8 cellular contexts compared by ENCODE assay signal in genomic region chr1:110035236-110035752, GRCh38. TPM values are rescaled to one million over a fixed set of nuclear protein-coding genes. Genes with fewer than 3 reads are reported as not detected.
A peak's percentile ranks its signal among the peaks of the same experiment; 100 is the strongest.
DNase-seq lines count a peak whose midpoint lies in the region; TF ChIP-seq lines count a peak whose summit lies in the region.

No MANE protein-coding gene starts in this region.

- peak overlapping the region; percentile 97 for H3K27ac ChIP-seq in CD4-positive, alpha-beta memory T cell (ENCODE audit: low read depth, low read length)

- H3K4me1 ChIP-seq in CD4-positive, alpha-beta memory T cell (ENCODE audit: insufficient read depth, low read length): peaks cover 37% of the 10 kb centered on the region

- peaks cover 34 to 60% (median 45%) of the 10 kb centered on the region in 4 donors for H3K4me1 Mint-ChIP-seq in CD4-positive, alpha-beta memory T cell

- no peak for DNase-seq in CD4-positive, alpha-beta memory T cell
- DNase-seq in HCEC 1CT (peak; percentile 29), SW480 (ENCODE audit: low spot score) (peak; percentile 15), foreskin fibroblast (peak in 1 of 2 donors; percentile 63), retinal pigment epithelial cell (ENCODE audit: low read depth) (no peak), HuH-7 (ENCODE audit: low spot score) (no peak), glomerular visceral epithelial cell (ENCODE audit: extremely low spot score) (no peak), SHP77 (lab: John Stamatoyannopoulos, UW) (no peak)

- peak overlapping the region; percentile 89 to 97 (median 92) for H3K4me3 Mint-ChIP-seq in CD4-positive, alpha-beta memory T cell

- H3K36me3 ChIP-seq in CD4-positive, alpha-beta memory T cell (ENCODE audit: insufficient read depth, low read length): peaks cover 27% of the 10 kb centered on the region

- H3K9me3 Mint-ChIP-seq in CD4-positive, alpha-beta memory T cell: peaks cover 0 to 6% (median 0%) of the 10 kb centered on the region in 8 donors

- POLR2A ChIA-PET in CD4-positive, alpha-beta memory T cell (lab: Charles Lee; ENCODE audit: partially characterized antibody): interaction anchor here (0.7 to 2.7 kb wide), 20 partner anchors 8 to 821 kb away, joined by 3 to 33 read pairs (median 4); partner anchors contain the start of genes ATXN7L2, CYB561D1, GNAI3 and KCNC4

- H3K4me3 ChIP-seq in CD4-positive, alpha-beta memory T cell (ENCODE audit: low read length in 2 of 2): peak overlapping the region; percentile 74 to 80
- H3K4me3 ChIP-seq in foreskin fibroblast (ENCODE audit: low read depth in 1 of 2, low read length in 2 of 2): peak overlapping the region; percentile 86 to 88
- peak overlapping the region; percentile 77 for H3K4me3 ChIP-seq in retinal pigment epithelial cell (ENCODE audit: low read length)

- H3K27ac Mint-ChIP-seq in CD4-positive, alpha-beta memory T cell: peak overlapping the region; percentile 74 to 92 (median 85)

- H3K36me3 Mint-ChIP-seq in CD4-positive, alpha-beta memory T cell: peaks cover 17 to 42% of the 10 kb centered on the region in 2 donors

- H3K27me3 Mint-ChIP-seq in CD4-positive, alpha-beta memory T cell: no peaks in the 10 kb centered on the region

- no peaks in the 10 kb centered on the region for H3K27me3 ChIP-seq in CD4-positive, alpha-beta memory T cell (ENCODE audit: insufficient read depth, low read length)

- intact Hi-C loops in CD4-positive, alpha-beta memory T cell (cut with micrococcal nuclease): loop anchor here (2.0 kb wide), 1 partner anchor 840 kb away; no protein-coding TSS in a partner anchor

- CTCF ChIA-PET in CD4-positive, alpha-beta memory T cell (lab: Charles Lee; ENCODE audit: partially characterized antibody): interaction anchor here (1.3 to 9.3 kb wide), 4 partner anchors 20 to 304 kb away, joined by 4 to 120 read pairs (median 10); partner anchors contain the start of genes AHCYL1 and RBM15

- TF ChIP-seq CTCF in foreskin fibroblast (IDR thresholded peaks at IDR 0.05; ENCODE audit: low read depth, low read length) (no peak), retinal pigment epithelial cell (conservative IDR thresholded peaks at IDR 0.05; ENCODE audit: low read depth, low read length) (no peak)

- H3K9me3 ChIP-seq in CD4-positive, alpha-beta memory T cell (ENCODE audit: control insufficient read depth in 1 of 2, low read length in 2 of 2): no peaks in the 10 kb centered on the region

RNA-seq across cellular contexts. Expression of gene STRIP1, which starts 0.9 kb away (rescaled TPM):
- total RNA-seq in CD4-positive, alpha-beta memory T cell: 10 to 100 TPM; 73.3 TPM
- 10 to 100 TPM; 16.5 to 30.2 TPM for polyA plus RNA-seq in CD4-positive, alpha-beta memory T cell

RNA-seq across cellular contexts. Expression of gene ALX3, which starts 35.2 kb away (rescaled TPM):
- total RNA-seq in CD4-positive, alpha-beta memory T cell: not detected
- polyA plus RNA-seq in CD4-positive, alpha-beta memory T cell: not detected

RNA-seq across cellular contexts. Expression of gene AHCYL1, which starts 50.7 kb away (rescaled TPM):
- total RNA-seq in CD4-positive, alpha-beta memory T cell: 10 to 100 TPM; 44.2 to 45.1 TPM
- 10 to 100 TPM; 41.7 to 54.9 TPM for polyA plus RNA-seq in CD4-positive, alpha-beta memory T cell

Comparison
In these comparisons a context has a peak if more than half of its experiments do, and no peak if none do; other contexts are left out.
1. DNase-seq: peak in HCEC 1CT (single experiment) and SW480 (single experiment); none in CD4-positive, alpha-beta memory T cell (0 of 5), retinal pigment epithelial cell (single experiment), HuH-7 (single experiment), glomerular visceral epithelial cell (single experiment) and SHP77 (0 of 2).
2. Peak in every context shown above with its lines, with median percentiles within 50 percentile points of each other: H3K4me3 ChIP-seq.